Comparison of ENCODE assay signal across 8 cellular contexts in genomic region chr17:49787932-49788442, GRCh38. TPM values are rescaled to one million over a fixed set of nuclear protein-coding genes. Genes with fewer than 3 reads are reported as not detected.
A peak's percentile ranks its signal among the peaks of the same experiment; 100 is the strongest.
DNase-seq lines count a peak whose midpoint lies in the region; ATAC-seq and TF ChIP-seq lines count a peak whose summit lies in the region.

No MANE protein-coding gene starts in this region.

- H3K4me3 ChIP-seq in CD8-positive, alpha-beta T cell (ENCODE audit: low read depth, low read length), result peak overlapping the region; percentile 55
- H3K4me3 ChIP-seq in NB4 (ENCODE audit: low read depth, low read length) (peak overlapping the region; percentile 94), astrocyte of the spinal cord (ENCODE audit: low read depth, low read length) (peak overlapping the region; percentile 98), lung (peak overlapping the region; percentile 52), upper lobe of left lung (peak overlapping the region; percentile 28 to 97 (median 84))

- 0 to 2% methylated on average over 16 of the region's 16 CpGs for WGBS in lung, 2 donors
- 4 to 5% methylated on average over 16 of the region's 16 CpGs for WGBS in upper lobe of left lung, 2 donors

- H3K27ac Mint-ChIP-seq in CD8-positive, alpha-beta T cell, result peak overlapping the region; percentile 100

- H3K27me3 ChIP-seq in CD8-positive, alpha-beta T cell (ENCODE audit: insufficient read depth, low read length), result no peaks in the 10 kb centered on the region
- H3K27me3 ChIP-seq in lung (ENCODE audit: control insufficient read depth, insufficient read depth) (no peaks in the 10 kb centered on the region), upper lobe of left lung (no peaks in the 10 kb centered on the region)

- peak overlapping the region; percentile 62 for H3K27ac ChIP-seq in CD8-positive, alpha-beta T cell (ENCODE audit: low read depth, low read length)
- H3K27ac ChIP-seq in lung (ENCODE audit: low read depth in 1 of 2, low read length in 1 of 2) (peak overlapping the region; percentile 88 to 98), upper lobe of left lung (peak overlapping the region; percentile 99 to 100 (median 100))

- ATAC-seq in CD8-positive, alpha-beta T cell, result peak; percentile 1
- ATAC-seq in lung (ENCODE audit: insufficient read depth, low FRiP score) (no peak), upper lobe of left lung (ENCODE audit: low FRiP score in 2 of 2) (no peak)

- CTCF ChIA-PET in CD8-positive, alpha-beta T cell (lab: Charles Lee), result interaction anchor here (1.0 to 3.2 kb wide), 6 partner anchors 9 to 81 kb away, joined by 3 to 11 read pairs (median 4); partner anchors contain the start of gene SLC35B1

- H3K4me1 Mint-ChIP-seq in CD8-positive, alpha-beta T cell (ENCODE audit: low read depth), result peaks cover 50% of the 10 kb centered on the region

- TF ChIP-seq CTCF in CD8-positive, alpha-beta T cell (IDR thresholded peaks at IDR 0.05), result no peak
- TF ChIP-seq CTCF in NB4 (IDR thresholded peaks at IDR 0.05; ENCODE audit: low read depth, low read length) (no peak), astrocyte of the spinal cord (IDR thresholded peaks at IDR 0.05; ENCODE audit: low read depth, low read length) (no peak), lung (IDR thresholded peaks at IDR 0.05; ENCODE audit: control extremely low read depth, extremely low read depth) (no peak), upper lobe of left lung (IDR thresholded peaks at IDR 0.05) (no peak), GM13976 (IDR thresholded peaks at IDR 0.05; ENCODE audit: borderline replicate concordance, control extremely low read depth, extremely low read depth, insufficient read depth, missing control alignments) (no peak)

- H3K36me3 Mint-ChIP-seq in CD8-positive, alpha-beta T cell, result peaks cover 39% of the 10 kb centered on the region

- H3K9me3 Mint-ChIP-seq in CD8-positive, alpha-beta T cell, result no peaks in the 10 kb centered on the region

- intact Hi-C loops in CD8-positive, alpha-beta T cell (cut with DNase I, micrococcal nuclease), result loop anchor here (1.0 to 5.0 kb wide), 11 partner anchors 24 to 374 kb away; partner anchors contain the start of genes FAM117A (in 2 of the 2), SPOP (in 2 of the 2), PDK2 (in 1 of the 2) and PHB1 (in 1 of the 2)

- no peaks in the 10 kb centered on the region for H3K27me3 Mint-ChIP-seq in CD8-positive, alpha-beta T cell (ENCODE audit: low read depth)

- TF ChIP-seq EP300 in upper lobe of left lung (IDR thresholded peaks at IDR 0.05), result peak in 1 of 4 donors; percentile 26

- peaks cover 12% of the 10 kb centered on the region for H3K36me3 ChIP-seq in CD8-positive, alpha-beta T cell (ENCODE audit: insufficient read depth, low read length)
- H3K36me3 ChIP-seq in lung (ENCODE audit: control insufficient read depth in 2 of 2, insufficient read depth in 2 of 2, low read length in 2 of 2) (peaks cover 8 to 10% of the 10 kb centered on the region in 2 donors), upper lobe of left lung (peaks cover under 1 to 19% (median 12%) of the 10 kb centered on the region in 4 donors)

- H3K4me3 Mint-ChIP-seq in CD8-positive, alpha-beta T cell, result peak overlapping the region; percentile 99

- H3K9me3 ChIP-seq in CD8-positive, alpha-beta T cell (ENCODE audit: low read length), result no peaks in the 10 kb centered on the region
- no peaks in the 10 kb centered on the region for H3K9me3 ChIP-seq in lung (ENCODE audit: control insufficient read depth in 2 of 2, insufficient read depth in 1 of 2, low read length in 1 of 2)
- H3K9me3 ChIP-seq in upper lobe of left lung, result no peaks in the 10 kb centered on the region

- peak in 5 of 7 experiments; percentile 9 to 58 (median 26) for DNase-seq in CD8-positive, alpha-beta T cell
- peak; percentile 71 for DNase-seq in NB4 (ENCODE audit: low read depth)
- DNase-seq in astrocyte of the spinal cord (ENCODE audit: low read depth, low spot score), result no peak
- no peak for DNase-seq in lung (ENCODE audit: low spot score)
- DNase-seq in upper lobe of left lung, result peak in 1 of 2 donors; percentile 23
- DNase-seq in GM19238 (ENCODE audit: insufficient read length, low spot score), result no peak
- DNase-seq in NCI-H82 treated with DMSO at 0.1 percent for 48 hours (lab: John Stamatoyannopoulos, UW; ENCODE audit: unreplicated experiment), result no peak
- DNase-seq in GM13976 (ENCODE audit: low spot score), result no peak

- peaks cover 41% of the 10 kb centered on the region for H3K4me1 ChIP-seq in CD8-positive, alpha-beta T cell (ENCODE audit: insufficient read depth, low read length)
- H3K4me1 ChIP-seq in lung (ENCODE audit: control insufficient read depth in 2 of 2, insufficient read depth in 2 of 2, low read length in 2 of 2) (peaks cover 2 to 15% of the 10 kb centered on the region in 2 donors), upper lobe of left lung (peaks cover 24 to 42% (median 30%) of the 10 kb centered on the region in 4 donors)

- TF ChIP-seq POLR2A in NB4 (IDR thresholded peaks at IDR 0.05; ENCODE audit: extremely low read depth, insufficient read length) (no peak), upper lobe of left lung (IDR thresholded peaks at IDR 0.05) (no peak)

- in situ Hi-C loops in astrocyte of the spinal cord (cut with HindIII; ENCODE audit: low sequenced_read_pairs), result no loop called here
- in situ Hi-C loops in GM13976 (cut with MboI; ENCODE audit: low sequenced_read_pairs, unreplicated experiment), result loop anchor here (10.0 kb wide), 1 partner anchor 83 kb away; the partner anchor contains the start of gene SLC35B1

- POLR2A ChIA-PET in CD8-positive, alpha-beta T cell (lab: Charles Lee), result interaction anchor here (0.6 to 2.9 kb wide), 25 partner anchors 9 to 426 kb away, joined by 3 to 36 read pairs (median 5); partner anchors contain the start of genes FAM117A, SLC35B1 and SPOP

RNA-seq across cellular contexts. Expression of gene KAT7, which starts 0.5 kb away (rescaled TPM):
- 100 to 1,000 TPM; 170 to 189 TPM for total RNA-seq in CD8-positive, alpha-beta T cell
- total RNA-seq in lung, result 10 to 100 TPM; 59.0 to 87.5 TPM
- polyA plus RNA-seq in lung, result 10 to 100 TPM in 1 of 2 donors, 1 to 10 TPM in 1; 8.7 to 12.4 TPM
- total RNA-seq in upper lobe of left lung, result 10 to 100 TPM; 30.1 to 57.4 (median 49.8) TPM

RNA-seq across cellular contexts. Expression of gene FAM117A, which starts 24.1 kb away (rescaled TPM):
- 10 to 100 TPM; 23.4 to 28.7 TPM for total RNA-seq in CD8-positive, alpha-beta T cell
- total RNA-seq in lung, result 10 to 100 TPM; 17.3 to 20.9 TPM
- polyA plus RNA-seq in lung, result 1 to 10 TPM; 8.6 to 9.6 TPM
- total RNA-seq in upper lobe of left lung, result 10 to 100 TPM; 15.1 to 22.0 (median 18.2) TPM

RNA-seq across cellular contexts. Expression of gene TAC4, which starts 59.9 kb away (rescaled TPM):
- total RNA-seq in CD8-positive, alpha-beta T cell, result not detected
- total RNA-seq in lung (not detected), upper lobe of left lung (not detected)
- not detected for polyA plus RNA-seq in lung

Comparison
In these comparisons a context has a peak if more than half of its experiments do, and no peak if none do; other contexts are left out.
1. DNase-seq: peak in CD8-positive, alpha-beta T cell (5 of 7) and NB4 (single experiment); none in astrocyte of the spinal cord (single experiment), lung (single experiment), GM19238 (single experiment), NCI-H82 treated with DMSO at 0.1 percent for 48 hours (single experiment) and GM13976 (single experiment).
2. Peak in every context shown above with its lines, with median percentiles within 50 percentile points of each other: H3K27ac ChIP-seq and H3K4me3 ChIP-seq.